24 cellular contexts compared by ENCODE assay signal in genomic region chr7:148717266-148717793, GRCh38. TPM values are rescaled to one million over a fixed set of nuclear protein-coding genes. Genes with fewer than 3 reads are reported as not detected.
A peak's percentile ranks its signal among the peaks of the same experiment; 100 is the strongest.
DNase-seq lines count a peak whose midpoint lies in the region; ATAC-seq, FAIRE-seq and TF ChIP-seq lines count a peak whose summit lies in the region.
"Had no signal": no experiment of that assay in that cellular context is flagged by ENCODE, and none has a peak within 500 bp of the region (broad histone marks: within the 10 kb centered on the region; RNA-seq: fewer than 3 reads in every experiment).

No MANE protein-coding gene starts in this region.

- in situ Hi-C loops in K562 (cut with MboI), result no loop called here

- peaks cover 42 to 95% (median 68%) of the 10 kb centered on the region in 4 donors for H3K4me1 Mint-ChIP-seq in CD4-positive, CD25-positive, alpha-beta regulatory T cell
- H3K4me1 Mint-ChIP-seq in naive thymus-derived CD4-positive, alpha-beta T cell, result peaks cover 49 to 99% (median 91%) of the 10 kb centered on the region in 7 donors

- TF ChIP-seq EP300 in K562 (IDR thresholded peaks at IDR 0.05; ENCODE audit: low read length), result no peak

- peak overlapping the region in 2 of 3 donors; percentile 1 to 50 for H3K27ac Mint-ChIP-seq in CD4-positive, CD25-positive, alpha-beta regulatory T cell
- peak overlapping the region in 2 of 9 donors; percentile 4 to 31 for H3K27ac Mint-ChIP-seq in naive thymus-derived CD4-positive, alpha-beta T cell
- H3K27ac Mint-ChIP-seq: HFFc6 had no signal

- H3K9me3 Mint-ChIP-seq in CD4-positive, CD25-positive, alpha-beta regulatory T cell, result no peaks in the 10 kb centered on the region
- H3K9me3 Mint-ChIP-seq in naive thymus-derived CD4-positive, alpha-beta T cell, result peaks cover 0 to 7% (median 0%) of the 10 kb centered on the region in 11 donors
- H3K9me3 Mint-ChIP-seq: CD4-positive, alpha-beta memory T cell; HFFc6 had no signal

- DNase-seq in CD4-positive, CD25-positive, alpha-beta regulatory T cell, result no peak
- DNase-seq in HCT116 (ENCODE audit: low read depth, low spot score) (no peak), K562 (ENCODE audit: extremely low read depth in 1 of 4, low spot score in 3 of 4) (peak in 2 of 4 experiments; percentile 36 to 65), NCI-H524 (lab: John Stamatoyannopoulos, UW) (no peak), NCI-H226 (no peak)
- no peak for DNase-seq in naive thymus-derived CD4-positive, alpha-beta T cell
- no peak for DNase-seq in activated CD4-positive, alpha-beta T cell treated with anti-CD3 and anti-CD28 coated beads for 48 hours
- DNase-seq: BE2C; CD4-positive, alpha-beta memory T cell; DMS79 treated with DMSO at 0.1 percent for 48 hours; HFFc6; KG1; NCI-H1417 treated with DMSO at 0.1 percent for 48 hours; NCI-H1930; NCI-H2171; NCI-H446; NCI-H69; RPMI8226; SHP77 treated with DMSO at 0.1 percent for 48 hours; SK-N-SH had no signal

- H3K9me3 ChIP-seq in CD4-positive, CD25-positive, alpha-beta regulatory T cell (ENCODE audit: control insufficient read depth in 2 of 2, low read length in 2 of 2), result no peaks in the 10 kb centered on the region
- no peaks in the 10 kb centered on the region for H3K9me3 ChIP-seq in HCT116 (ENCODE audit: control insufficient read depth in 1 of 2, insufficient read depth in 1 of 2, low read depth in 1 of 2, low read length in 2 of 2)
- no peaks in the 10 kb centered on the region for H3K9me3 ChIP-seq in K562 (replicated peaks; ENCODE audit: control insufficient read depth, insufficient read depth, low read depth, low read length)
- no peaks in the 10 kb centered on the region for H3K9me3 ChIP-seq in naive thymus-derived CD4-positive, alpha-beta T cell (ENCODE audit: control insufficient read depth in 2 of 3, low read length in 3 of 3)
- H3K9me3 ChIP-seq: BE2C, SK-N-SH had no signal

- H3K79me2 ChIP-seq in HCT116 (ENCODE audit: insufficient read depth, low read length) (peaks cover 100% of the 10 kb centered on the region), K562 (ENCODE audit: control insufficient read depth, insufficient read depth, low read length) (peaks cover 98% of the 10 kb centered on the region)

- TF ChIP-seq CTCF in HCT116 (IDR thresholded peaks at IDR 0.05 in 2 of 3, conservative IDR thresholded peaks at IDR 0.05 in 1 of 3; ENCODE audit: borderline replicate concordance in 1 of 3, insufficient read depth in 1 of 3, low read depth in 2 of 3, low read length in 2 of 3) (no peak), K562 (IDR thresholded peaks at IDR 0.05 in 2 of 3, conservative IDR thresholded peaks at IDR 0.05 in 1 of 3; ENCODE audit: insufficient read depth in 2 of 3, low read depth in 1 of 3, low read length in 3 of 3) (no peak)

- CTCF ChIA-PET in HCT116 (lab: Charles Lee) (no interaction called here), K562 (lab: Yijun Ruan, JAX; ENCODE audit: low intra/inter-chr PET ratio) (no interaction called here)
- CTCF ChIA-PET in naive thymus-derived CD4-positive, alpha-beta T cell (lab: Charles Lee), result no interaction called here

- RAD21 ChIA-PET in HCT116 (lab: Charles Lee; ENCODE audit: low non-redundant PET in 1 of 2, low total read pairs in 2 of 2, uncharacterized antibody in 2 of 2, unreplicated experiment in 2 of 2), result no interaction called here

- no peaks in the 10 kb centered on the region for H3K27me3 ChIP-seq in CD4-positive, CD25-positive, alpha-beta regulatory T cell (ENCODE audit: control insufficient read depth, insufficient read depth, low read length)
- H3K27me3 ChIP-seq in HCT116 (ENCODE audit: insufficient read depth, low read length) (no peaks in the 10 kb centered on the region), K562 (ENCODE audit: control insufficient read depth in 2 of 2, insufficient read depth in 2 of 2, low read length in 2 of 2) (no peaks in the 10 kb centered on the region)
- H3K27me3 ChIP-seq in naive thymus-derived CD4-positive, alpha-beta T cell (ENCODE audit: control insufficient read depth in 2 of 2, insufficient read depth in 2 of 2, low read length in 2 of 2), result no peaks in the 10 kb centered on the region
- H3K27me3 ChIP-seq: BE2C had no signal

- TF ChIP-seq RAD21 in HCT116 (IDR thresholded peaks at IDR 0.05; ENCODE audit: low read depth) (no peak), K562 (CRISPR knock-in tag; conservative IDR thresholded peaks at IDR 0.05 in 1 of 2, IDR thresholded peaks at IDR 0.05 in 1 of 2) (no peak)

- intact Hi-C loops in HCT116 (cut with micrococcal nuclease), result no loop called here
- intact Hi-C loops in K562 (cut with micrococcal nuclease), result no loop called here
- intact Hi-C loops in naive thymus-derived CD4-positive, alpha-beta T cell (cut with micrococcal nuclease), result no loop called here

- H3K4me3 ChIP-seq in CD4-positive, CD25-positive, alpha-beta regulatory T cell (ENCODE audit: low read depth, low read length), result no peak overlapping the region
- H3K4me3 ChIP-seq in HCT116 (replicated peaks in 1 of 2; ENCODE audit: low read depth in 1 of 2, low read length in 2 of 2), result no peak overlapping the region; a peak in 1 of 4 replicates
- H3K4me3 ChIP-seq in K562, result no peak overlapping the region
- H3K4me3 ChIP-seq in naive thymus-derived CD4-positive, alpha-beta T cell (ENCODE audit: low read length), result no peak overlapping the region

- peak overlapping the region; percentile 53 for H3K4me2 ChIP-seq in HCT116 (ENCODE audit: low read length)
- H3K4me2 ChIP-seq in K562 (ENCODE audit: insufficient read depth, low read length), result peak overlapping the region; percentile 32; the same call in 1 of the 2 replicates
- H3K4me2 ChIP-seq: SK-N-SH had no signal

- ATAC-seq in CD4-positive, CD25-positive, alpha-beta regulatory T cell (ENCODE audit: low read depth in 2 of 2), result no peak
- ATAC-seq in HCT116 (peak; percentile 64), K562 (peak; percentile 50), GM21619 (IDR thresholded peaks at IDR 0.05; ENCODE audit: unreplicated experiment) (no peak)
- no peak for ATAC-seq in naive thymus-derived CD4-positive, alpha-beta T cell

- H4K20me1 ChIP-seq in HCT116 (ENCODE audit: insufficient read depth) (peaks cover 43% of the 10 kb centered on the region), K562 (replicated peaks; ENCODE audit: control insufficient read depth, insufficient read depth, low read length) (peaks cover 72% of the 10 kb centered on the region)

- H3K4me3 Mint-ChIP-seq in CD4-positive, CD25-positive, alpha-beta regulatory T cell, result peak overlapping the region in 2 of 4 donors; percentile 2
- H3K4me3 Mint-ChIP-seq in naive thymus-derived CD4-positive, alpha-beta T cell, result peak overlapping the region in 7 of 10 donors; percentile 3 to 55 (median 11)
- H3K4me3 Mint-ChIP-seq: HFFc6 had no signal

- 44% methylated on average over 12 of the region's 12 CpGs for WGBS in K562 (ENCODE audit: insufficient coverage, low coverage, missing lambda C conversion rate)

- POLR2A ChIA-PET in HCT116 (lab: Charles Lee), result no interaction called here
- POLR2A ChIA-PET in K562 (lab: Yijun Ruan, JAX), result interaction anchor here (1.1 kb wide), 1 partner anchor 13 kb away, joined by 5 read pairs; no protein-coding TSS in a partner anchor
- POLR2A ChIA-PET in naive thymus-derived CD4-positive, alpha-beta T cell (lab: Charles Lee), result no interaction called here

- H3K36me3 ChIP-seq in CD4-positive, CD25-positive, alpha-beta regulatory T cell (ENCODE audit: control insufficient read depth, insufficient read depth, low read length), result peaks cover 2% of the 10 kb centered on the region
- no peaks in the 10 kb centered on the region for H3K36me3 ChIP-seq in HCT116 (ENCODE audit: control insufficient read depth in 1 of 2, insufficient read depth in 2 of 2, low read length in 2 of 2)
- H3K36me3 ChIP-seq in K562 (ENCODE audit: control insufficient read depth, insufficient read depth, low read length), result peaks cover 8% of the 10 kb centered on the region; the same call in 1 of the 3 replicates
- H3K36me3 ChIP-seq in naive thymus-derived CD4-positive, alpha-beta T cell (ENCODE audit: control insufficient read depth in 2 of 3, insufficient read depth in 3 of 3, low read length in 3 of 3), result no peaks in the 10 kb centered on the region
- H3K36me3 ChIP-seq: BE2C had no signal

- no peak overlapping the region for H3K27ac ChIP-seq in CD4-positive, CD25-positive, alpha-beta regulatory T cell (ENCODE audit: insufficient read depth, low read length, poor library complexity, severe bottlenecking)
- H3K27ac ChIP-seq in HCT116 (ENCODE audit: low read depth, low read length) (no peak overlapping the region), K562 (ENCODE audit: extremely low read depth, low read depth, low read length) (no peak overlapping the region)
- no peak overlapping the region for H3K27ac ChIP-seq in naive thymus-derived CD4-positive, alpha-beta T cell (ENCODE audit: low read depth, low read length)

- no peaks in the 10 kb centered on the region for H3K9me2 ChIP-seq in HCT116 (ENCODE audit: insufficient read depth)
- H3K9me2 ChIP-seq: SK-N-SH had no signal

- no peak overlapping the region for H3K9ac ChIP-seq in HCT116 (ENCODE audit: low read length)
- peak overlapping the region in 1 of 2 experiments; percentile 43; a peak in 1 of 4 replicates for H3K9ac ChIP-seq in K562 (ENCODE audit: insufficient read depth in 1 of 2, low read depth in 2 of 2, low read length in 2 of 2)
- H3K9ac ChIP-seq: SK-N-SH had no signal

- peak; percentile 42 for FAIRE-seq in K562 (lab: Jason Lieb, UNC)
- FAIRE-seq: A204.1, D721Med, H54 had no signal

- peaks cover 20% of the 10 kb centered on the region for H3K4me1 ChIP-seq in CD4-positive, CD25-positive, alpha-beta regulatory T cell (ENCODE audit: control insufficient read depth, insufficient read depth, low read length, poor library complexity, severe bottlenecking)
- H3K4me1 ChIP-seq in HCT116 (ENCODE audit: control insufficient read depth in 1 of 2, insufficient read depth in 2 of 2, low read length in 2 of 2) (peaks cover 9 to 43% of the 10 kb centered on the region in 2 experiments), K562 (replicated peaks in 1 of 2; ENCODE audit: control insufficient read depth in 2 of 2, insufficient read depth in 2 of 2, low read length in 2 of 2) (peaks cover 15 to 44% of the 10 kb centered on the region in 2 experiments)
- peaks cover 23 to 41% of the 10 kb centered on the region in 2 donors for H3K4me1 ChIP-seq in naive thymus-derived CD4-positive, alpha-beta T cell (ENCODE audit: control insufficient read depth in 2 of 2, insufficient read depth in 2 of 2, low read length in 2 of 2)

- H3K36me3 Mint-ChIP-seq in CD4-positive, CD25-positive, alpha-beta regulatory T cell, result peaks cover 16% of the 10 kb centered on the region
- peaks cover 8 to 22% (median 17%) of the 10 kb centered on the region in 5 donors for H3K36me3 Mint-ChIP-seq in naive thymus-derived CD4-positive, alpha-beta T cell

- H3K27me3 Mint-ChIP-seq in CD4-positive, CD25-positive, alpha-beta regulatory T cell, result no peaks in the 10 kb centered on the region
- H3K27me3 Mint-ChIP-seq in naive thymus-derived CD4-positive, alpha-beta T cell, result no peaks in the 10 kb centered on the region
- H3K27me3 Mint-ChIP-seq: CD4-positive, alpha-beta memory T cell had no signal

- H2AFZ ChIP-seq in HCT116 (ENCODE audit: low read depth, low read length, poor library complexity, severe bottlenecking), result no peak overlapping the region
- H2AFZ ChIP-seq in K562 (ENCODE audit: low read depth, low read length), result no peak overlapping the region

- no peak for TF ChIP-seq POLR2A in HCT116 (IDR thresholded peaks at IDR 0.05; ENCODE audit: borderline replicate concordance, extremely low read depth, insufficient read depth, insufficient read length)
- no peak for TF ChIP-seq POLR2A in K562 (conservative IDR thresholded peaks at IDR 0.05)

- no TSS peak for BruUV-seq in HCT116 (replicated peaks; lab: Mats Ljungman, UMichigan)
- BruUV-seq in K562 (replicated peaks; lab: Mats Ljungman, UMichigan), result no TSS peak

- peaks cover 29% of the 10 kb centered on the region for H3K9me1 ChIP-seq in K562 (ENCODE audit: control insufficient read depth, insufficient read depth, low read length)

RNA-seq across cellular contexts. Expression of gene CUL1, which starts 18.6 kb away (rescaled TPM):
- 41.4 TPM for total RNA-seq in CD4-positive, CD25-positive, alpha-beta regulatory T cell
- polyA plus RNA-seq in CD4-positive, CD25-positive, alpha-beta regulatory T cell, result 10 to 100 TPM; 44.5 to 56.9 (median 48.0) TPM
- total RNA-seq in HCT116 (2021; ENCODE audit: unreplicated experiment) (53.1 TPM), K562 (2014; rRNA removed) (63.3 and 64.6 TPM in 2 replicates), K562 (2014; rRNA removed; fragmentation: Illumina TruSeq; extraction: Trizol) (96.5 and 101 TPM in 2 replicates), K562 (2015; rRNA removed; fragmentation: Illumina TruSeq; extraction: Trizol) (91.6 and 98.5 TPM in 2 replicates), K562 (2021) (86.0 and 86.4 TPM in 2 replicates)
- polyA plus RNA-seq in HCT116 (2012), result 24.1 and 32.5 TPM in 2 replicates
- 34.6 and 70.5 TPM in 2 replicates for total RNA-seq in K562 (2011; cell fraction: chromatin; rRNA removed; ENCODE audit: low replicate concordance)
- total RNA-seq in K562 (2011; cell fraction: nucleolus; rRNA removed), result 20.7 and 25.1 TPM in 2 replicates
- total RNA-seq in K562 (2011; cell fraction: nucleoplasm; rRNA removed), result 27.6 and 29.7 TPM in 2 replicates
- polyA plus RNA-seq in K562 (2011; rRNA removed) (80.3 and 105 TPM in 2 replicates), K562 (2014; fragmentation: Illumina TruSeq; extraction: Trizol) (95.6 and 107 TPM in 2 replicates), K562 (2014; fragmentation: Nextera tagmentation; extraction: Ambion mirVana) (10 to 100 TPM; 31.5 to 43.8 TPM), K562 (2014; rRNA removed) (94.5 and 104 TPM in 2 replicates)
- 45.7 and 59.7 TPM in 2 replicates for polyA plus RNA-seq in K562 (2011; cell fraction: cytosol; rRNA removed)
- 37.0 and 48.3 TPM in 2 replicates for polyA plus RNA-seq in K562 (2011; cell fraction: nucleus; rRNA removed)
- 57.3 and 84.1 TPM in 2 replicates for polyA plus RNA-seq in K562 (2012)
- 118 and 120 TPM in 2 replicates for polyA minus RNA-seq in K562 (2011; rRNA and poly(A)+ RNA removed)
- 44.5 and 53.4 TPM in 2 replicates for polyA minus RNA-seq in K562 (2011; cell fraction: cytosol; rRNA and poly(A)+ RNA removed)
- 29.8 and 54.5 TPM in 2 replicates for polyA minus RNA-seq in K562 (2011; cell fraction: nucleus; rRNA and poly(A)+ RNA removed)
- 10 to 100 TPM; 39.0 to 68.7 (median 53.6) TPM for total RNA-seq in naive thymus-derived CD4-positive, alpha-beta T cell
- polyA plus RNA-seq in naive thymus-derived CD4-positive, alpha-beta T cell, result 10 to 100 TPM; 41.7 to 74.0 TPM

Comparison
In these comparisons a context has a peak if more than half of its experiments do, and no peak if none do; other contexts are left out.
1. ATAC-seq: peak in HCT116 (single experiment) and K562 (single experiment); none in CD4-positive, CD25-positive, alpha-beta regulatory T cell (0 of 2), naive thymus-derived CD4-positive, alpha-beta T cell (single experiment) and GM21619 (single experiment).